ENCODE assay signal across 32 cellular contexts in the genomic region with DNA sequence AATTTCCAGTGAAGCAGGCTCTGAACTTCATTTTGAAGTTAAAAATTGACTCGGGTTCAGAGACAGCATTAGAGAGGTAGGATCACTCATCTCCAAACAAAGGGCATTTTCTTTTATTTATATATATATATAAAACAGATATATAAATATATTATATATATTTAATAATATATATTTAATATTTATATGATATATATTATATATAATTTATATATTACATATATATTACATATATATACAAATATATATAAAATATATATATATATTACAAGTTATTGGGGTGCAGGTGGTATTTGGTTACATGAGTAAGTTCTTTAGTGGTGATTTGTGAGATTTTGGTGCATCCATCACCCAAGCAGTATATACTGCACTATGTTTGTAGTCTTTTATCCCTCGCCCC.
"Had no signal": no experiment of that assay in that cellular context is flagged by ENCODE, and none has a peak within 500 bp of the region (broad histone marks: within the 10 kb centered on the region; RNA-seq: fewer than 3 reads in every experiment).

No MANE protein-coding gene starts in this region.

- H3K9me3 ChIP-seq: neutrophil, right lobe of liver, sigmoid colon, suprapubic skin, testis, tibial artery, transverse colon, upper lobe of right lung, uterus had no signal

- H3K27me3 ChIP-seq: neutrophil, right lobe of liver, sigmoid colon, spleen, suprapubic skin, testis, tibial artery, transverse colon, upper lobe of right lung, uterus had no signal

- FAIRE-seq: small intestine had no signal

- H3K4me1 Mint-ChIP-seq: nephron progenitor cell; neural crest cell; stimulated activated memory B cell treated with anti-CD40 and anti-IgM and Interleukin-4, amounts not matched to agents 10 μg/mL and 1 μg/mL and 100 μg/mL, for 72 hours had no signal

- ATAC-seq: naive thymus-derived CD8-positive, alpha-beta T cell; natural killer cell treated with Interleukin-12 subunit alpha and Interleukin-12 subunit beta and Interleukin-15 and Interleukin-18, amount 100 ng/mL, for 72 hours; psoas muscle; right cardiac atrium; right lobe of liver; stimulated activated memory B cell treated with anti-CD40 and anti-IgM and Interleukin-4, amounts not matched to agents 10 μg/mL and 1 μg/mL and 100 μg/mL, for 72 hours; stimulated activated naive CD8-positive, alpha-beta T cell treated with anti-CD3 and anti-CD28 coated beads, Interleukin-15, amount 100 ng/mL, for 72 hours; stimulated activated naive CD8-positive, alpha-beta T cell treated with anti-CD3 and anti-CD28 coated beads, Interleukin-15, Interleukin-2, amounts not matched to agents 100 U/mL and 50 U/mL, for 24 hours; upper lobe of right lung had no signal

- H2AFZ ChIP-seq: parathyroid adenoma had no signal

- H3K9ac ChIP-seq: parathyroid adenoma had no signal

- H3K4me3 Mint-ChIP-seq: naive thymus-derived CD8-positive, alpha-beta T cell; natural killer cell treated with Interleukin-12 subunit alpha and Interleukin-12 subunit beta and Interleukin-15 and Interleukin-18, amount 100 ng/mL, for 72 hours; nephron progenitor cell; neural crest cell; stimulated activated memory B cell treated with anti-CD40 and anti-IgM and Interleukin-4, amounts not matched to agents 10 μg/mL and 1 μg/mL and 100 μg/mL, for 72 hours; stimulated activated naive CD8-positive, alpha-beta T cell treated with anti-CD3 and anti-CD28 coated beads, Interleukin-15, amount 100 ng/mL, for 72 hours; type B pancreatic cell had no signal

- DNase-seq: naive thymus-derived CD8-positive, alpha-beta T cell; nephron progenitor cell; nucleus accumbens; posterior cingulate gyrus; psoas muscle; right cardiac atrium; right lobe of liver; sigmoid colon; small intestine; spleen; stimulated activated CD4-positive, alpha-beta T cell treated with anti-CD3 and anti-CD28 coated beads, Interleukin-12 subunit alpha, Interleukin-12 subunit beta, amount 100 ng/mL, for 4 hours; stimulated activated CD4-positive, alpha-beta T cell treated with anti-CD3 and anti-CD28 coated beads, Interleukin-1b, Interleukin-23, amount 100 ng/mL, for 48 hours; stimulated activated CD4-positive, alpha-beta T cell treated with anti-CD3 and anti-CD28 coated beads, Interleukin-4, amount 100 ng/mL, for 1 hour; stimulated activated CD4-positive, alpha-beta T cell treated with anti-CD3 and anti-CD28 coated beads, Interleukin-4, amount 100 ng/mL, for 4 hours; stimulated activated CD8-positive, alpha-beta memory T cell treated with anti-CD3 and anti-CD28 coated beads, Interleukin-4, amount 100 ng/mL, for 48 hours; stimulated activated naive CD4-positive, alpha-beta T cell; stimulated activated naive CD8-positive, alpha-beta T cell treated with anti-CD3 and anti-CD28 coated beads, Interleukin-15, amount 100 ng/mL, for 72 hours; stimulated activated naive CD8-positive, alpha-beta T cell treated with anti-CD3 and anti-CD28 coated beads, Interleukin-15, Interleukin-2, amounts not matched to agents 100 U/mL and 50 U/mL, for 24 hours; substantia nigra; testis; tibial artery; transverse colon; upper lobe of right lung; uterus had no signal

- H3K27me3 Mint-ChIP-seq: natural killer cell treated with Interleukin-12 subunit alpha and Interleukin-12 subunit beta and Interleukin-15 and Interleukin-18, amount 100 ng/mL, for 72 hours; stimulated activated memory B cell treated with anti-CD40 and anti-IgM and Interleukin-4, amounts not matched to agents 10 μg/mL and 1 μg/mL and 100 μg/mL, for 72 hours; stimulated activated naive CD8-positive, alpha-beta T cell treated with anti-CD3 and anti-CD28 coated beads, Interleukin-15, amount 100 ng/mL, for 72 hours; type B pancreatic cell had no signal

- H3K36me3 Mint-ChIP-seq: natural killer cell treated with Interleukin-12 subunit alpha and Interleukin-12 subunit beta and Interleukin-15 and Interleukin-18, amount 100 ng/mL, for 72 hours; stimulated activated memory B cell treated with anti-CD40 and anti-IgM and Interleukin-4, amounts not matched to agents 10 μg/mL and 1 μg/mL and 100 μg/mL, for 72 hours; type B pancreatic cell had no signal

- H3K36me3 ChIP-seq: neutrophil, right lobe of liver, sigmoid colon, spleen, suprapubic skin, tibial artery, transverse colon, upper lobe of right lung, uterus had no signal

- H3K27ac ChIP-seq: neutrophil, parathyroid adenoma, right lobe of liver, sigmoid colon, spleen, suprapubic skin, testis, tibial artery, transverse colon, upper lobe of right lung, uterus had no signal

- H3K4me3 ChIP-seq: psoas muscle, right lobe of liver, sigmoid colon, spleen, suprapubic skin, testis, tibial artery, transverse colon, upper lobe of right lung, uterus had no signal

- H3K4me1 ChIP-seq: parathyroid adenoma, right lobe of liver, spleen, testis, transverse colon, upper lobe of right lung, uterus had no signal

- H3K79me2 ChIP-seq: parathyroid adenoma had no signal

- H3K27ac Mint-ChIP-seq: naive thymus-derived CD8-positive, alpha-beta T cell; natural killer cell treated with Interleukin-12 subunit alpha and Interleukin-12 subunit beta and Interleukin-15 and Interleukin-18, amount 100 ng/mL, for 72 hours; nephron progenitor cell; progenitor cell of endocrine pancreas; stimulated activated memory B cell treated with anti-CD40 and anti-IgM and Interleukin-4, amounts not matched to agents 10 μg/mL and 1 μg/mL and 100 μg/mL, for 72 hours; stimulated activated naive CD8-positive, alpha-beta T cell treated with anti-CD3 and anti-CD28 coated beads, Interleukin-15, amount 100 ng/mL, for 72 hours; type B pancreatic cell had no signal
